Comparison of ENCODE assay signal across 22 cellular contexts in genomic region chr14:34113991-34114390, GRCh38.
"Had no signal": no experiment of that assay in that cellular context is flagged by ENCODE, and none has a peak within 500 bp of the region (broad histone marks: within the 10 kb centered on the region; RNA-seq: fewer than 3 reads in every experiment).

No MANE protein-coding gene starts in this region.

- H3K36me3 ChIP-seq: cardiac muscle cell, heart right ventricle, neural progenitor cell, sigmoid colon, thyroid gland, uterus had no signal

- H3K4me3 Mint-ChIP-seq: activated naive CD4-positive, alpha-beta T cell treated with anti-CD3 and anti-CD28 coated beads for 36 hours; activated T-cell treated with anti-CD3 and anti-CD28 coated beads, Interleukin-2, amount 50 U/mL, for 72 hours; dendritic cell treated with granulocyte-macrophage colony-stimulating factor and Interleukin-4, amounts not matched to agents 40 ng/mL and 50 ng/mL, for 4 days; naive thymus-derived CD4-positive, alpha-beta T cell; neural progenitor cell; stimulated activated naive CD8-positive, alpha-beta T cell treated with anti-CD3 and anti-CD28 coated beads, Interleukin-15, Interleukin-2, amounts not matched to agents 100 ng/mL and 50 ng/mL, for 24 hours had no signal

- ATAC-seq: activated T-cell treated with anti-CD3 and anti-CD28 coated beads, Interleukin-2, amount 50 U/mL, for 72 hours; heart right ventricle; left colon; mucosa of descending colon; naive thymus-derived CD4-positive, alpha-beta T cell had no signal

- H3K27ac Mint-ChIP-seq: activated naive CD4-positive, alpha-beta T cell treated with anti-CD3 and anti-CD28 coated beads for 36 hours; activated T-cell treated with anti-CD3 and anti-CD28 coated beads, Interleukin-2, amount 50 U/mL, for 72 hours; dendritic cell treated with granulocyte-macrophage colony-stimulating factor and Interleukin-4, amounts not matched to agents 40 ng/mL and 50 ng/mL, for 4 days; naive thymus-derived CD4-positive, alpha-beta T cell; neural progenitor cell; stimulated activated naive CD8-positive, alpha-beta T cell treated with anti-CD3 and anti-CD28 coated beads, Interleukin-15, Interleukin-2, amounts not matched to agents 100 ng/mL and 50 ng/mL, for 24 hours had no signal

- H3K4me3 ChIP-seq: cardiac muscle cell, heart right ventricle, mucosa of descending colon, neural progenitor cell, sigmoid colon, thyroid gland, uterus had no signal

- H3K4me1 ChIP-seq: heart right ventricle, neural progenitor cell, uterus had no signal

- H3K9me3 ChIP-seq: mucosa of descending colon, sigmoid colon, thyroid gland, uterus had no signal

- H3K27me3 ChIP-seq: cardiac muscle cell, heart right ventricle, neural progenitor cell, sigmoid colon, thyroid gland, uterus had no signal

- H3K36me3 Mint-ChIP-seq: neural progenitor cell had no signal

- H3K27ac ChIP-seq: cardiac muscle cell, heart right ventricle, neural progenitor cell, sigmoid colon, thyroid gland, uterus had no signal

- DNase-seq: activated CD4-positive, alpha-beta T cell treated with anti-CD3 and anti-CD28 coated beads for 4 hours; activated CD4-positive, alpha-beta T cell treated with anti-CD3 and anti-CD28 coated beads, Interleukin-2, amount 50 U/mL, for 48 hours; activated CD4-positive, CD25-positive, alpha-beta regulatory T cell; activated effector memory CD4-positive, alpha-beta T cell treated with Interleukin-2 at 50 U/mL for 16 hours; activated naive CD4-positive, alpha-beta T cell treated with anti-CD3 and anti-CD28 coated beads for 36 hours; activated T-cell treated with anti-CD3 and anti-CD28 coated beads, Interleukin-2, amount 50 U/mL, for 72 hours; amygdala; effector CD4-positive, alpha-beta T cell; heart right ventricle; islet precursor cell; left colon; mucosa of descending colon; naive thymus-derived CD4-positive, alpha-beta T cell; sigmoid colon; substantia nigra; T-helper 1 cell; thyroid gland; uterus had no signal
